ENCODE assay signal across 8 cellular contexts in genomic region chr3:172102123-172102882, GRCh38.
DNase-seq lines count a peak whose midpoint lies in the region; ATAC-seq, FAIRE-seq and TF ChIP-seq lines count a peak whose summit lies in the region.

No MANE protein-coding gene starts in this region.

- H3K79me2 ChIP-seq in DND-41 (ENCODE audit: insufficient read depth, low read length) = no peaks in the 10 kb centered on the region

- peak; percentile 50 for DNase-seq in DND-41
- peak; percentile 37 for DNase-seq in UCSD-AML1 (lab: John Stamatoyannopoulos, UW; ENCODE audit: unreplicated experiment)
- no peak for DNase-seq in left lobe of liver (ENCODE audit: low spot score)
- DNase-seq in vagina (ENCODE audit: extremely low spot score in 2 of 2) = no peak
- DNase-seq in urothelium cell line (ENCODE audit: low spot score) = no peak
- no peak for DNase-seq in GM03348 (ENCODE audit: low spot score)
- no peak for DNase-seq in NCI-H1930 (lab: John Stamatoyannopoulos, UW)

- H3K27ac ChIP-seq in DND-41 (ENCODE audit: low read length) = no peak overlapping the region
- H3K27ac ChIP-seq in vagina = no peak overlapping the region

- H3K9ac ChIP-seq in DND-41 (ENCODE audit: low read depth, low read length) = no peak overlapping the region

- H3K4me1 ChIP-seq in DND-41 (ENCODE audit: insufficient read depth, low read length) (peaks cover 20% of the 10 kb centered on the region), vagina (peaks cover 71% of the 10 kb centered on the region)

- H4K20me1 ChIP-seq in DND-41 (ENCODE audit: insufficient read depth, low read length) = peaks cover 24% of the 10 kb centered on the region

- peak overlapping the region in 1 of 2 experiments; percentile 16; a peak in 1 of 4 replicates for H3K4me3 ChIP-seq in DND-41 (ENCODE audit: low read depth in 1 of 2, low read length in 2 of 2)
- no peak overlapping the region for H3K4me3 ChIP-seq in vagina

- ATAC-seq in DND-41 (ENCODE audit: insufficient read depth, low read depth) (peak; percentile 82), GM21723 (IDR thresholded peaks at IDR 0.05; ENCODE audit: unreplicated experiment) (peak; percentile 25), left lobe of liver (peak; percentile 72)

- no peaks in the 10 kb centered on the region for H3K9me3 ChIP-seq in DND-41 (ENCODE audit: insufficient read depth, low read length, severe bottlenecking)
- no peaks in the 10 kb centered on the region for H3K9me3 ChIP-seq in vagina

- intact Hi-C loops in vagina (cut with DNase I) = no loop called here

- peak overlapping the region; percentile 60 for H3K4me2 ChIP-seq in DND-41 (ENCODE audit: insufficient read depth, low read length)

- peaks cover 7% of the 10 kb centered on the region for H3K27me3 ChIP-seq in DND-41 (ENCODE audit: insufficient read depth, low read length, poor library complexity)
- H3K27me3 ChIP-seq in vagina = no peaks in the 10 kb centered on the region

- no peak overlapping the region for H2AFZ ChIP-seq in DND-41 (ENCODE audit: low read depth, low read length)

- no peak for FAIRE-seq in urothelium cell line (lab: Jason Lieb, UNC)

- no peak for TF ChIP-seq CTCF in DND-41 (IDR thresholded peaks at IDR 0.05; ENCODE audit: borderline replicate concordance, extremely low read depth, low read length, poor library complexity, severe bottlenecking)
- no peak for TF ChIP-seq CTCF in vagina (IDR thresholded peaks at IDR 0.05)

- TF ChIP-seq POLR2A in vagina (IDR thresholded peaks at IDR 0.05) = no peak

- H3K36me3 ChIP-seq in DND-41 (ENCODE audit: insufficient read depth, low read length) = no peaks in the 10 kb centered on the region
- no peaks in the 10 kb centered on the region for H3K36me3 ChIP-seq in vagina

Comparison
In these comparisons a context has a peak if more than half of its experiments do, and no peak if none do; other contexts are left out.
1. ATAC-seq: peak in every context shown above with its lines; median percentile 82 in DND-41; 72 in left lobe of liver; 25 in GM21723.
2. DNase-seq: peak in DND-41 (single experiment) and UCSD-AML1 (single experiment); none in left lobe of liver (single experiment), vagina (0 of 2), urothelium cell line (single experiment), GM03348 (single experiment) and NCI-H1930 (0 of 2).